Comparison of ENCODE assay signal across 1 cellular context in genomic region chr3:9932843-9933560, GRCh38.
TF ChIP-seq lines count a peak whose summit lies in the region.

No MANE protein-coding gene starts in this region.

TF ChIP-seq in K562, 482 proteins besides CTCF, POLR2A, EP300 and RAD21 (continued from another document and continues in another):
- TF ChIP-seq ZNF740 (CRISPR knock-in tag; IDR thresholded peaks at IDR 0.05) = no peak
- TF ChIP-seq ZNF740 (tag; IDR thresholded peaks at IDR 0.05) = no peak
- no peak for TF ChIP-seq IFI16 (CRISPR knock-in tag; IDR thresholded peaks at IDR 0.05)
- peak; percentile 79 for TF ChIP-seq SMC3 (conservative IDR thresholded peaks at IDR 0.05; ENCODE audit: insufficient read depth, low read depth, low read length)
- TF ChIP-seq MAFK (IDR thresholded peaks at IDR 0.05; ENCODE audit: low read length) = no peak
- TF ChIP-seq NCOA1 (IDR thresholded peaks at IDR 0.05; ENCODE audit: low read depth) = no peak
- no peak for TF ChIP-seq NFATC3 (IDR thresholded peaks at IDR 0.05)
- TF ChIP-seq ZBTB26 (CRISPR knock-in tag; IDR thresholded peaks at IDR 0.05) = no peak
- no peak for TF ChIP-seq MXI1 (IDR thresholded peaks at IDR 0.05; ENCODE audit: low read depth, low read length)
- TF ChIP-seq CHD1 (IDR thresholded peaks at IDR 0.05; ENCODE audit: low read length) = peak; percentile 82
- no peak for TF ChIP-seq ZNF277 (CRISPR knock-in tag; IDR thresholded peaks at IDR 0.05; ENCODE audit: borderline replicate concordance)
- no peak; the same call in 1 of the 2 replicates for TF ChIP-seq KLF1 (tag; IDR thresholded peaks at IDR 0.05)
- no peak for TF ChIP-seq ZNF431 (CRISPR knock-in tag; IDR thresholded peaks at IDR 0.05)
- TF ChIP-seq ZNF239 (CRISPR knock-in tag; IDR thresholded peaks at IDR 0.05) = no peak
- no peak for TF ChIP-seq ZNF408 (CRISPR knock-in tag; IDR thresholded peaks at IDR 0.05; ENCODE audit: low read depth)
- no peak for TF ChIP-seq BMI1 (IDR thresholded peaks at IDR 0.05; ENCODE audit: low read length)
- TF ChIP-seq ZNF76 (CRISPR knock-in tag; IDR thresholded peaks at IDR 0.05; ENCODE audit: borderline replicate concordance) = 0 out of 2 replicates have a peak, but pooled peaks have one; percentile 20
- no peak for TF ChIP-seq TCF7 (IDR thresholded peaks at IDR 0.05; ENCODE audit: borderline replicate concordance)
- 0 out of 2 replicates have a peak, but pooled peaks have one; percentile 35 for TF ChIP-seq NFRKB (IDR thresholded peaks at IDR 0.05; ENCODE audit: low read depth)
- no peak for TF ChIP-seq ELF2 (CRISPR knock-in tag; IDR thresholded peaks at IDR 0.05)
- TF ChIP-seq GABPB2 (CRISPR knock-in tag; conservative IDR thresholded peaks at IDR 0.05) = no peak
- TF ChIP-seq E2F6 (IDR thresholded peaks at IDR 0.05; ENCODE audit: borderline replicate concordance in 1 of 2, extremely low read depth in 1 of 2, insufficient read depth in 1 of 2, insufficient read length in 1 of 2, low read depth in 1 of 2, low read length in 1 of 2, poor library complexity in 1 of 2, severe bottlenecking in 1 of 2) = peak; percentile 76 to 78
- TF ChIP-seq ZNF41 (CRISPR knock-in tag; conservative IDR thresholded peaks at IDR 0.05) = no peak
- TF ChIP-seq SRF (CRISPR knock-in tag; IDR thresholded peaks at IDR 0.05) = no peak
- no peak; the same call in 1 of the 2 replicates for TF ChIP-seq ZNF764 (CRISPR knock-in tag; IDR thresholded peaks at IDR 0.05; ENCODE audit: low read depth)
- TF ChIP-seq ZNF407 (IDR thresholded peaks at IDR 0.05; ENCODE audit: low read depth) = peak; percentile 59; the same call in 1 of the 2 replicates
- no peak for TF ChIP-seq ZKSCAN8 (CRISPR knock-in tag; IDR thresholded peaks at IDR 0.05)
- no peak for TF ChIP-seq HIVEP1 (CRISPR knock-in tag; IDR thresholded peaks at IDR 0.05)
- no peak for TF ChIP-seq ID3 (CRISPR knock-in tag; IDR thresholded peaks at IDR 0.05)
- TF ChIP-seq ID3 (tag; IDR thresholded peaks at IDR 0.05) = peak; percentile 74
- TF ChIP-seq BRD4 (IDR thresholded peaks at IDR 0.05) = peak; percentile 15; the same call in 1 of the 2 replicates
- peak; percentile 36 for TF ChIP-seq TAF1 (IDR thresholded peaks at IDR 0.05; ENCODE audit: control insufficient read depth, extremely low read depth, insufficient read depth, low read length, severe bottlenecking)
- peak; percentile 81 for TF ChIP-seq E2F1 (CRISPR knock-in tag; IDR thresholded peaks at IDR 0.05)
- no peak for TF ChIP-seq DPF2 (IDR thresholded peaks at IDR 0.05)
- no peak for TF ChIP-seq ZNF121 (CRISPR knock-in tag; conservative IDR thresholded peaks at IDR 0.05)
- TF ChIP-seq HMG20B (CRISPR knock-in tag; IDR thresholded peaks at IDR 0.05) = no peak
- TF ChIP-seq TEAD4 (IDR thresholded peaks at IDR 0.05; ENCODE audit: low read length) = no peak
- 0 out of 2 replicates have a peak, but pooled peaks have one; percentile 81 for TF ChIP-seq TEAD4 (CRISPR knock-in tag; IDR thresholded peaks at IDR 0.05; ENCODE audit: borderline replicate concordance)
- TF ChIP-seq ZNF511 (CRISPR knock-in tag; IDR thresholded peaks at IDR 0.05) = peak; percentile 86
- no peak for TF ChIP-seq MXD1 (CRISPR knock-in tag; IDR thresholded peaks at IDR 0.05; ENCODE audit: borderline replicate concordance, poor library complexity, severe bottlenecking)
- TF ChIP-seq USF2 (CRISPR knock-in tag; IDR thresholded peaks at IDR 0.05) = no peak
- no peak for TF ChIP-seq HDAC6 (IDR thresholded peaks at IDR 0.05; ENCODE audit: low read depth, low read length)
- no peak for TF ChIP-seq SRSF7 (optimal IDR thresholded peaks at IDR 0.05; ENCODE audit: low read depth, low read length)
- no peak for TF ChIP-seq SNAPC5 (CRISPR knock-in tag; IDR thresholded peaks at IDR 0.05)
- TF ChIP-seq MAZ (CRISPR knock-in tag; conservative IDR thresholded peaks at IDR 0.05 in 1 of 2, IDR thresholded peaks at IDR 0.05 in 1 of 2) = peak; percentile 83 to 85; a peak in 3 of 4 replicates
- peak; percentile 87; the same call in 1 of the 2 replicates for TF ChIP-seq ZBTB9 (CRISPR knock-in tag; IDR thresholded peaks at IDR 0.05)
- 0 out of 2 replicates have a peak, but pooled peaks have one; percentile 14 for TF ChIP-seq ZNF224 (CRISPR knock-in tag; IDR thresholded peaks at IDR 0.05)
- no peak for TF ChIP-seq ZC3H11A (IDR thresholded peaks at IDR 0.05; ENCODE audit: low read depth, low read length)
